ENCODE assay signal across 1 cellular context in the genomic region with DNA sequence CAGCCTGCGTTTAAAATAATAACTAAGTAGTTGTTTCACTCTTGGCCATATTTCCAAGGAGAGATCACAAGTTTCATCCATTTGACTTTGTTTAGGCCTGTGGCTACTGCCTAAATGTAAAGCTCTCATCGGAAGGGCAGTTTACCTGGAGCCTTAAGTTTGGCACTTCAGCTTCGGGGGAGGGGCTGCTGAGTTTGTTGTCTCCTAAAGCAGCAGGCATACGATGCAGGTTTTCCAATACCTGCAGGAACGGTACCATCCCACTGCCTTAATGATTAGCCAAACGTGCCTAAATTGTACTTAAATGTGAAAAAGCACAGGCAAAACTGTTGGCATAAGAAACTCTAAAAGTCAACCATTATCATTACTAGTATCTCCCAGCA.
TF ChIP-seq lines count a peak whose summit lies in the region.

No MANE protein-coding gene starts in this region.

TF ChIP-seq in H1, 55 proteins besides CTCF, POLR2A, EP300 and RAD21:
- TF ChIP-seq, protein P1, sequence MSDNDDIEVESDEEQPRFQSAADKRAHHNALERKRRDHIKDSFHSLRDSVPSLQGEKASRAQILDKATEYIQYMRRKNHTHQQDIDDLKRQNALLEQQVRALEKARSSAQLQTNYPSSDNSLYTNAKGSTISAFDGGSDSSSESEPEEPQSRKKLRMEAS (IDR thresholded peaks at IDR 0.05), result no peak
- TF ChIP-seq, protein P2, sequence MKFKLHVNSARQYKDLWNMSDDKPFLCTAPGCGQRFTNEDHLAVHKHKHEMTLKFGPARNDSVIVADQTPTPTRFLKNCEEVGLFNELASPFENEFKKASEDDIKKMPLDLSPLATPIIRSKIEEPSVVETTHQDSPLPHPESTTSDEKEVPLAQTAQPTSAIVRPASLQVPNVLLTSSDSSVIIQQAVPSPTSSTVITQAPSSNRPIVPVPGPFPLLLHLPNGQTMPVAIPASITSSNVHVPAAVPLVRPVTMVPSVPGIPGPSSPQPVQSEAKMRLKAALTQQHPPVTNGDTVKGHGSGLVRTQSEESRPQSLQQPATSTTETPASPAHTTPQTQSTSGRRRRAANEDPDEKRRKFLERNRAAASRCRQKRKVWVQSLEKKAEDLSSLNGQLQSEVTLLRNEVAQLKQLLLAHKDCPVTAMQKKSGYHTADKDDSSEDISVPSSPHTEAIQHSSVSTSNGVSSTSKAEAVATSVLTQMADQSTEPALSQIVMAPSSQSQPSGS (IDR thresholded peaks at IDR 0.05; ENCODE audit: low read length), result no peak
- TF ChIP-seq POU5F1 (IDR thresholded peaks at IDR 0.05; ENCODE audit: low read depth, low read length) (no peak), CHD1 (IDR thresholded peaks at IDR 0.05; ENCODE audit: low read depth, low read length) (no peak), CEBPB (IDR thresholded peaks at IDR 0.05; ENCODE audit: low read depth, low read length) (no peak), CREB1 (IDR thresholded peaks at IDR 0.05) (no peak), KDM1A (IDR thresholded peaks at IDR 0.05; ENCODE audit: borderline replicate concordance, low read length) (no peak), GTF2F1 (IDR thresholded peaks at IDR 0.05; ENCODE audit: borderline replicate concordance, low read depth, low read length) (no peak), JUN (IDR thresholded peaks at IDR 0.05; ENCODE audit: low read depth, low read length) (no peak), CHD2 (IDR thresholded peaks at IDR 0.05; ENCODE audit: low read length) (no peak), SRF (IDR thresholded peaks at IDR 0.05; ENCODE audit: low read depth, low read length) (no peak)
